16 cellular contexts compared by ENCODE assay signal in the genomic region with DNA sequence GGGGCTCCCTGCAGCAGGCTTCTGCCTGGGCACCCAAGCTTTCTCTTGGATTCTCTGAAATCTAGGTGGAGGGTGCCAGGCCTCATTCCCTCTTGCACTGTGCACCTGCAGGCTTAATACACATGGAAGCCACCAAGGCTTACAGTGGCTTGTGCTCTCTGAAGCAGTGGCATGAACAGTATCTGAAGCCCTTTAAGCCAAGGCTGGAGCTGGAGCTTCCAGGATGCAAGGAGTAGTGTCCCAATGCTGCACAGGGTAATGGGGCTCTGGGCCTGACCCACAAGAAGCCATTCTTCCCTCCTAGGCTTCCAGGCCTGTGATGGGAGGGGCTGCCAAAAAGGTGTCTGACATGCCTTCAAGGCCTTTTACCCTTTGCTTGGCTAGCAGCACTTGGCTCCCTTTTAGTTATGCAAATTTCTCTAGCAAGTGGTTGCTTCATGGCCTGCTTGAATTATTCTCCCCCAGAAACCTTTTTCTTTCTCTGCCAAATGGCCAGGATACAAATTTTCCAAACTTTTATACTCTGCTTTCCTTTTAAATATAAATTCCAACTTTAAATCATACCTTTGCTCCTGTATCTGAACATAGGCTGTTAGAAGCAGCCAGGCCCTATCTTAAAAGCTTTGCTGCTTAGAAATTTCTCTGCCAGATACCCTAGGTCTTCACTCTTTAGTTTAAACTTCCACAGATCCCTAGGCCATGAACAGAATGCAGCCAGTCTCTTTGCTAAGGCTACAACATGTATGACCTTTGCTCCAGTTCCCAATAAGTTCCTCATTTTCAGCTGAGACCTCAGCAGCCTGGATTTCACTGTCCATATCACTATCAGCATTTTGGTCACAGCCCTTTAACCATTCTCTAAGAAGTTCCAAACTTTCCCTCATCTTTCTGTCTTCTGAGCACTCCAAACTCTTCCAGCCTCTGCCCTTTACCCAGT.
DNase-seq lines count a peak whose midpoint lies in the region; ATAC-seq and TF ChIP-seq lines count a peak whose summit lies in the region.
"Had no signal": no experiment of that assay in that cellular context is flagged by ENCODE, and none has a peak within 500 bp of the region (broad histone marks: within the 10 kb centered on the region; RNA-seq: fewer than 3 reads in every experiment).

No MANE protein-coding gene starts in this region.

- no peaks in the 10 kb centered on the region for H3K27me3 ChIP-seq in CD8-positive, alpha-beta T cell (ENCODE audit: insufficient read depth, low read length)
- H3K27me3 ChIP-seq in Karpas-422 (ENCODE audit: low read length) (no peaks in the 10 kb centered on the region), liver (ENCODE audit: control insufficient read depth in 4 of 4, insufficient read depth in 4 of 4, low read length in 3 of 4) (no peaks in the 10 kb centered on the region), PC-9 (ENCODE audit: insufficient read depth, low read depth) (no peaks in the 10 kb centered on the region)
- H3K27me3 ChIP-seq: BLaER1, dorsolateral prefrontal cortex had no signal

- no peak for ATAC-seq in CD8-positive, alpha-beta T cell
- ATAC-seq in central memory CD8-positive, alpha-beta T cell (replicated peaks; ENCODE audit: extremely low read depth, poor library complexity, severe bottlenecking) = no peak
- ATAC-seq in esophagus mucosa = no peak
- ATAC-seq: activated CD4-positive, CD25-positive, alpha-beta regulatory T cell treated with anti-CD3 and anti-CD28 coated beads, Interleukin-2, amount 50 U/mL, for 24 hours had no signal

- peak overlapping the region; percentile 62 for H3K27ac Mint-ChIP-seq in CD8-positive, alpha-beta T cell
- peak overlapping the region; percentile 16 for H3K27ac Mint-ChIP-seq in central memory CD8-positive, alpha-beta T cell (ENCODE audit: low read depth)
- H3K27ac Mint-ChIP-seq: IgD-negative memory B cell had no signal

- POLR2A ChIA-PET in CD8-positive, alpha-beta T cell (lab: Charles Lee) = no interaction called here
- POLR2A ChIA-PET in PC-9 (lab: Charles Lee; ENCODE audit: unreplicated experiment) = no interaction called here

- TF ChIP-seq CTCF in CD8-positive, alpha-beta T cell (IDR thresholded peaks at IDR 0.05) = no peak
- TF ChIP-seq CTCF in liver (IDR thresholded peaks at IDR 0.05; ENCODE audit: low read depth, low read length, missing input control) (no peak), PC-9 (conservative IDR thresholded peaks at IDR 0.05) (no peak)

- H3K79me2 ChIP-seq in Karpas-422 (ENCODE audit: low read length) (no peaks in the 10 kb centered on the region), PC-9 (ENCODE audit: low read depth) (no peaks in the 10 kb centered on the region)

- H3K36me3 Mint-ChIP-seq in CD8-positive, alpha-beta T cell = peaks cover 81% of the 10 kb centered on the region
- H3K36me3 Mint-ChIP-seq in central memory CD8-positive, alpha-beta T cell (ENCODE audit: insufficient read depth) = peaks cover 24% of the 10 kb centered on the region

- no peak overlapping the region for H3K27ac ChIP-seq in CD8-positive, alpha-beta T cell (ENCODE audit: low read depth, low read length)
- H3K27ac ChIP-seq in Karpas-422 (ENCODE audit: low read length) (peak overlapping the region; percentile 54), liver (ENCODE audit: low read depth in 1 of 2, low read length in 2 of 2) (no peak overlapping the region), PC-9 (no peak overlapping the region)
- H3K27ac ChIP-seq: BLaER1, dorsolateral prefrontal cortex had no signal

- H3K9ac ChIP-seq in Karpas-422 (ENCODE audit: low read length) = 0 out of 2 replicates have a peak overlapping the region, but pooled peaks have one; percentile 3
- no peak overlapping the region for H3K9ac ChIP-seq in liver (ENCODE audit: low read depth in 1 of 2, low read length in 2 of 2)
- H3K9ac ChIP-seq: BLaER1 had no signal

- CTCF ChIA-PET in CD8-positive, alpha-beta T cell (lab: Charles Lee) = no interaction called here
- CTCF ChIA-PET in PC-9 (lab: Charles Lee) = no interaction called here

- no peaks in the 10 kb centered on the region for H3K27me3 Mint-ChIP-seq in CD8-positive, alpha-beta T cell (ENCODE audit: low read depth)
- H3K27me3 Mint-ChIP-seq in central memory CD8-positive, alpha-beta T cell = no peaks in the 10 kb centered on the region
- H3K27me3 Mint-ChIP-seq: IgD-negative memory B cell had no signal

- no peaks in the 10 kb centered on the region for H3K4me1 ChIP-seq in CD8-positive, alpha-beta T cell (ENCODE audit: insufficient read depth, low read length)
- H3K4me1 ChIP-seq in Karpas-422 (ENCODE audit: low read length) (peaks cover 17% of the 10 kb centered on the region), liver (ENCODE audit: control insufficient read depth in 4 of 4, insufficient read depth in 4 of 4, low read length in 3 of 4) (peaks cover 0 to 14% (median 9%) of the 10 kb centered on the region in 4 donors), PC-9 (replicated peaks; ENCODE audit: insufficient read depth) (no peaks in the 10 kb centered on the region)
- H3K4me1 ChIP-seq: BLaER1 had no signal

- H2AFZ ChIP-seq in Karpas-422 (ENCODE audit: low read length) (no peak overlapping the region), PC-9 (no peak overlapping the region)

- H3K4me3 ChIP-seq in CD8-positive, alpha-beta T cell (ENCODE audit: low read depth, low read length) = no peak overlapping the region
- H3K4me3 ChIP-seq in Karpas-422 (ENCODE audit: low read length) (no peak overlapping the region), liver (ENCODE audit: low read depth in 1 of 3, low read length in 3 of 3) (no peak overlapping the region), PC-9 (no peak overlapping the region)
- H3K4me3 ChIP-seq: BLaER1, dorsolateral prefrontal cortex had no signal

- H3K9me3 Mint-ChIP-seq in CD8-positive, alpha-beta T cell = peaks cover 5% of the 10 kb centered on the region
- H3K9me3 Mint-ChIP-seq in central memory CD8-positive, alpha-beta T cell = no peaks in the 10 kb centered on the region

- H3K9me2 ChIP-seq in Karpas-422 (replicated peaks; ENCODE audit: insufficient read depth, low read length) (no peaks in the 10 kb centered on the region), PC-9 (ENCODE audit: insufficient read depth) (no peaks in the 10 kb centered on the region)

- BruUV-seq in PC-9 (replicated peaks; lab: Mats Ljungman, UMichigan) = no TSS peak

- intact Hi-C loops in CD8-positive, alpha-beta T cell (cut with DNase I, micrococcal nuclease) = no loop called here
- intact Hi-C loops in PC-9 (cut with micrococcal nuclease; ENCODE audit: unreplicated experiment) = no loop called here

- H4K20me1 ChIP-seq in Karpas-422 (ENCODE audit: insufficient read depth, low read depth, low read length) (no peaks in the 10 kb centered on the region), PC-9 (ENCODE audit: insufficient read depth) (no peaks in the 10 kb centered on the region)
- H4K20me1 ChIP-seq: BLaER1 had no signal

- TF ChIP-seq RAD21 in liver (IDR thresholded peaks at IDR 0.05) = peak in 1 of 2 donors; percentile 7

- H3K4me1 Mint-ChIP-seq in CD8-positive, alpha-beta T cell (ENCODE audit: low read depth) = no peaks in the 10 kb centered on the region
- H3K4me1 Mint-ChIP-seq in central memory CD8-positive, alpha-beta T cell = no peaks in the 10 kb centered on the region

- H3K4me2 ChIP-seq in Karpas-422 (ENCODE audit: low read depth, low read length, poor library complexity, severe bottlenecking) = peak overlapping the region; percentile 20
- no peak overlapping the region for H3K4me2 ChIP-seq in PC-9
- H3K4me2 ChIP-seq: BLaER1 had no signal

- peaks cover 4% of the 10 kb centered on the region for H3K36me3 ChIP-seq in CD8-positive, alpha-beta T cell (ENCODE audit: insufficient read depth, low read length)
- peaks cover 5% of the 10 kb centered on the region; the same call in 1 of the 2 replicates for H3K36me3 ChIP-seq in Karpas-422 (ENCODE audit: insufficient read depth, low read length)
- H3K36me3 ChIP-seq in liver (ENCODE audit: control insufficient read depth in 4 of 4, insufficient read depth in 3 of 4, low read depth in 1 of 4, low read length in 3 of 4) = peaks cover 4 to 17% (median 13%) of the 10 kb centered on the region in 4 donors
- H3K36me3 ChIP-seq in PC-9 (ENCODE audit: low read depth) = no peaks in the 10 kb centered on the region

- peaks cover 3% of the 10 kb centered on the region; the same call in 1 of the 2 replicates for H3F3A ChIP-seq in PC-9 (ENCODE audit: insufficient read depth, low read depth)

- DNase-seq in CD8-positive, alpha-beta T cell = no peak
- DNase-seq in Karpas-422 = peak; percentile 57
- no peak for DNase-seq in central memory CD8-positive, alpha-beta T cell (ENCODE audit: low spot score in 2 of 2)
- no peak for DNase-seq in DMS53 treated with DMSO at 0.1 percent for 48 hours (lab: John Stamatoyannopoulos, UW; ENCODE audit: unreplicated experiment)
- DNase-seq in PC-9 = no peak
- DNase-seq in LoVo (ENCODE audit: low spot score) = no peak
- DNase-seq: amygdala, dorsolateral prefrontal cortex, islet precursor cell, NCI-H187 treated with DMSO at 0.1 percent for 48 hours, NCI-H82 had no signal

- H3K4me3 Mint-ChIP-seq in CD8-positive, alpha-beta T cell = no peak overlapping the region
- H3K4me3 Mint-ChIP-seq in central memory CD8-positive, alpha-beta T cell = no peak overlapping the region

- no peaks in the 10 kb centered on the region for H3K9me3 ChIP-seq in CD8-positive, alpha-beta T cell (ENCODE audit: low read length)
- H3K9me3 ChIP-seq in Karpas-422 (ENCODE audit: low read length) (no peaks in the 10 kb centered on the region), liver (ENCODE audit: control insufficient read depth in 4 of 4, low read length in 3 of 4) (no peaks in the 10 kb centered on the region), PC-9 (ENCODE audit: insufficient read depth, low read depth) (no peaks in the 10 kb centered on the region)

TF ChIP-seq in liver, 16 proteins besides CTCF, POLR2A, EP300 and RAD21 (continues in another document):
- no peak for TF ChIP-seq NR2F2 (IDR thresholded peaks at IDR 0.05)
- no peak for TF ChIP-seq FOXA2 (IDR thresholded peaks at IDR 0.05)
- TF ChIP-seq HNF4A (conservative IDR thresholded peaks at IDR 0.05) = no peak
- no peak for TF ChIP-seq YY1 (IDR thresholded peaks at IDR 0.05)
- TF ChIP-seq HNF4G (IDR thresholded peaks at IDR 0.05) = no peak
- TF ChIP-seq, protein P1, sequence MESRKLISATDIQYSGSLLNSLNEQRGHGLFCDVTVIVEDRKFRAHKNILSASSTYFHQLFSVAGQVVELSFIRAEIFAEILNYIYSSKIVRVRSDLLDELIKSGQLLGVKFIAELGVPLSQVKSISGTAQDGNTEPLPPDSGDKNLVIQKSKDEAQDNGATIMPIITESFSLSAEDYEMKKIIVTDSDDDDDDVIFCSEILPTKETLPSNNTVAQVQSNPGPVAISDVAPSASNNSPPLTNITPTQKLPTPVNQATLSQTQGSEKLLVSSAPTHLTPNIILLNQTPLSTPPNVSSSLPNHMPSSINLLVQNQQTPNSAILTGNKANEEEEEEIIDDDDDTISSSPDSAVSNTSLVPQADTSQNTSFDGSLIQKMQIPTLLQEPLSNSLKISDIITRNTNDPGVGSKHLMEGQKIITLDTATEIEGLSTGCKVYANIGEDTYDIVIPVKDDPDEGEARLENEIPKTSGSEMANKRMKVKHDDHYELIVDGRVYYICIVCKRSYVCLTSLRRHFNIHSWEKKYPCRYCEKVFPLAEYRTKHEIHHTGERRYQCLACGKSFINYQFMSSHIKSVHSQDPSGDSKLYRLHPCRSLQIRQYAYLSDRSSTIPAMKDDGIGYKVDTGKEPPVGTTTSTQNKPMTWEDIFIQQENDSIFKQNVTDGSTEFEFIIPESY (IDR thresholded peaks at IDR 0.05) = no peak
- peak; percentile 23 for TF ChIP-seq SP1 (IDR thresholded peaks at IDR 0.05)
